In genomic region chr9:78032599-78033457, GRCh38 we compare ENCODE assay signal across 1 cellular context.
TF ChIP-seq lines count a peak whose summit lies in the region.

No MANE protein-coding gene starts in this region.

TF ChIP-seq in A549, 52 proteins besides CTCF, POLR2A, EP300 and RAD21 (continued from another document):
- TF ChIP-seq REST (IDR thresholded peaks at IDR 0.05) (no peak), ATOH8 (CRISPR knock-in tag; IDR thresholded peaks at IDR 0.05; ENCODE audit: low read depth) (no peak), ZC3H11A (IDR thresholded peaks at IDR 0.05) (no peak), SMC3 (IDR thresholded peaks at IDR 0.05) (no peak)
